Comparison of ENCODE assay signal across 1 cellular context in genomic region chr22:20957118-20957690, GRCh38.
TF ChIP-seq lines count a peak whose summit lies in the region.

No MANE protein-coding gene starts in this region.

TF ChIP-seq in H1, 55 proteins besides CTCF, POLR2A, EP300 and RAD21:
- no peak for TF ChIP-seq HDAC2 (IDR thresholded peaks at IDR 0.05; ENCODE audit: borderline replicate concordance in 1 of 2, low read depth in 2 of 2, low read length in 2 of 2)
- 0 out of 2 replicates have a peak, but pooled peaks have one; percentile 29 for TF ChIP-seq RBBP5 (IDR thresholded peaks at IDR 0.05; ENCODE audit: borderline replicate concordance, low read depth, low read length)
- peak; percentile 56 for TF ChIP-seq ASH2L (IDR thresholded peaks at IDR 0.05; ENCODE audit: low read length)
- no peak for TF ChIP-seq CHD7 (IDR thresholded peaks at IDR 0.05; ENCODE audit: insufficient replicate concordance, low read length)
- 0 out of 4 replicates have a peak, but pooled peaks of 1 of the 2 experiments have one; percentile 15 for TF ChIP-seq SIN3A (conservative IDR thresholded peaks at IDR 0.05 in 1 of 2, IDR thresholded peaks at IDR 0.05 in 1 of 2; ENCODE audit: low read depth in 1 of 2, low read length in 2 of 2)
- 0 out of 2 replicates have a peak, but pooled peaks have one; percentile 47 for TF ChIP-seq SUZ12 (IDR thresholded peaks at IDR 0.05; ENCODE audit: low read length)
- peak; percentile 93 for TF ChIP-seq KDM4A (IDR thresholded peaks at IDR 0.05; ENCODE audit: low read depth, low read length, severe bottlenecking)
